In genomic region chr6:160348552-160349441, GRCh38 we compare ENCODE assay signal across 8 cellular contexts. TPM values are rescaled to one million over a fixed set of nuclear protein-coding genes. Genes with fewer than 3 reads are reported as not detected.
DNase-seq lines count a peak whose midpoint lies in the region; ATAC-seq and TF ChIP-seq lines count a peak whose summit lies in the region.

No MANE protein-coding gene starts in this region.

- DNase-seq in Daoy (ENCODE audit: low read depth), result peak; percentile 29
- no peak for DNase-seq in T-cell
- peak; percentile 51 to 61 for DNase-seq in cardiac muscle cell (ENCODE audit: low read depth in 1 of 2, low spot score in 1 of 2)
- peak; percentile 51 to 65 for DNase-seq in trophoblast cell
- DNase-seq in activated gamma-delta T cell (lab: John Stamatoyannopoulos, UW), result no peak
- no peak for DNase-seq in OCI-M2 (lab: John Stamatoyannopoulos, UW; ENCODE audit: unreplicated experiment)

- no peak overlapping the region for H3K9ac ChIP-seq in trophoblast cell (ENCODE audit: low read length)

- peak in 1 of 4 experiments; percentile 16 for ATAC-seq in T-cell (replicated peaks in 1 of 4)
- no peak for ATAC-seq in HG03025 (IDR thresholded peaks at IDR 0.05; ENCODE audit: low FRiP score, unreplicated experiment)
- no peak for ATAC-seq in GM18505 (IDR thresholded peaks at IDR 0.05; ENCODE audit: unreplicated experiment)

- H3K4me1 ChIP-seq in cardiac muscle cell (ENCODE audit: low read depth), result no peaks in the 10 kb centered on the region
- peaks cover 11 to 12% of the 10 kb centered on the region in 2 experiments for H3K4me1 ChIP-seq in trophoblast cell (ENCODE audit: control insufficient read depth in 1 of 2, insufficient read depth in 2 of 2, low read length in 2 of 2)

- H3K27me3 Mint-ChIP-seq in T-cell, result peaks cover 49 to 63% of the 10 kb centered on the region in 2 donors

- CTCF ChIA-PET in T-cell (lab: Charles Lee), result no interaction called here

- H3K79me1 ChIP-seq in trophoblast cell (ENCODE audit: low read length), result no peaks in the 10 kb centered on the region

- no peak overlapping the region for H2BK12ac ChIP-seq in trophoblast cell (ENCODE audit: low read length)

- TF ChIP-seq CTCF in cardiac muscle cell (IDR thresholded peaks at IDR 0.05; ENCODE audit: low read depth, low read length), result peak; percentile 14

- H3K4me3 Mint-ChIP-seq in T-cell, result peak overlapping the region; percentile 37 to 53 (median 40)

- H3K18ac ChIP-seq in trophoblast cell (ENCODE audit: low read length), result no peak overlapping the region

- H3K27me3 ChIP-seq in cardiac muscle cell (peaks cover 57% of the 10 kb centered on the region), trophoblast cell (ENCODE audit: insufficient read depth, low read length) (peaks cover 30% of the 10 kb centered on the region)

- H4K8ac ChIP-seq in trophoblast cell (ENCODE audit: low read depth, low read length), result no peak overlapping the region

- peaks cover 6 to 17% (median 10%) of the 10 kb centered on the region in 3 donors for H3K4me1 Mint-ChIP-seq in T-cell

- no peak overlapping the region for H3K23ac ChIP-seq in trophoblast cell (ENCODE audit: low read length)

- no peak overlapping the region for H2AK5ac ChIP-seq in trophoblast cell (ENCODE audit: low read length)

- H2BK5ac ChIP-seq in trophoblast cell (ENCODE audit: low read depth, low read length, poor library complexity), result no peak overlapping the region

- peak overlapping the region; percentile 100 for H3K4me2 ChIP-seq in trophoblast cell (ENCODE audit: low read length)

- peak overlapping the region; percentile 38 for H3K4me3 ChIP-seq in cardiac muscle cell
- H3K4me3 ChIP-seq in trophoblast cell (ENCODE audit: low read depth, low read length), result peak overlapping the region; percentile 62

- H2BK120ac ChIP-seq in trophoblast cell (ENCODE audit: insufficient read depth, low read length, poor library complexity), result no peak overlapping the region

- no peaks in the 10 kb centered on the region for H3K9me3 Mint-ChIP-seq in T-cell

- H3K9me3 ChIP-seq in cardiac muscle cell (ENCODE audit: low read depth) (no peaks in the 10 kb centered on the region), trophoblast cell (ENCODE audit: insufficient read depth, low read depth, low read length) (peaks cover 3% of the 10 kb centered on the region)

- peak overlapping the region; percentile 17 for H2AFZ ChIP-seq in trophoblast cell (ENCODE audit: insufficient read depth, low read length, poor library complexity)

- H4K12ac ChIP-seq in trophoblast cell (ENCODE audit: low read depth, low read length), result no peak overlapping the region

- peaks cover 2% of the 10 kb centered on the region for H3K79me2 ChIP-seq in trophoblast cell (ENCODE audit: control insufficient read depth, insufficient read depth, low read length, poor library complexity)

- H3K14ac ChIP-seq in trophoblast cell (ENCODE audit: low read length), result peak overlapping the region; percentile 51

- WGBS in trophoblast cell (ENCODE audit: extremely low coverage, insufficient coverage, insufficient read length), result no CpG with 5 or more reads among the region's 82 CpGs

- no peaks in the 10 kb centered on the region for H3K36me3 Mint-ChIP-seq in T-cell

- H3K27ac ChIP-seq in cardiac muscle cell (no peak overlapping the region), trophoblast cell (ENCODE audit: low read depth, low read length) (no peak overlapping the region)

- no peak overlapping the region for H3K27ac Mint-ChIP-seq in T-cell

- TF ChIP-seq POLR2A in GM18505 (IDR thresholded peaks at IDR 0.05; ENCODE audit: borderline replicate concordance, extremely low read depth, insufficient read depth, insufficient read length), result no peak

- no peak overlapping the region for H4K91ac ChIP-seq in trophoblast cell (ENCODE audit: low read depth, low read length)

- H3K36me3 ChIP-seq in cardiac muscle cell (no peaks in the 10 kb centered on the region), trophoblast cell (ENCODE audit: control insufficient read depth in 1 of 2, insufficient read depth in 2 of 2, low read length in 2 of 2) (no peaks in the 10 kb centered on the region)

- POLR2A ChIA-PET in T-cell (lab: Charles Lee), result no interaction called here

- no peak overlapping the region for H3K4ac ChIP-seq in trophoblast cell (ENCODE audit: low read depth, low read length)

RNA-seq across cellular contexts. Expression of gene SLC22A3, which starts 0.6 kb away (rescaled TPM):
- total RNA-seq in Daoy (2014; rRNA removed; shearing (Covaris generic)), result 0.77 and 1.8 TPM in 2 replicates
- total RNA-seq in T-cell, result under 1 TPM in 4 of 5 donors, not detected in 1; 0.13 to 0.29 (median 0.21) TPM
- total RNA-seq in cardiac muscle cell, result 0.74 TPM in 1 of 2 replicates, not detected in the other
- not detected in 2 replicates for polyA plus RNA-seq in cardiac muscle cell
- polyA plus RNA-seq in trophoblast cell (2013), result 0.17 and 0.18 TPM in 2 replicates

Comparison
In these comparisons a context has a peak if more than half of its experiments do, and no peak if none do; other contexts are left out.
1. DNase-seq: peak in Daoy (single experiment), cardiac muscle cell (2 of 2) and trophoblast cell (2 of 2); none in T-cell (0 of 34), activated gamma-delta T cell (single experiment) and OCI-M2 (single experiment).